12 cellular contexts compared by ENCODE assay signal in the genomic region with DNA sequence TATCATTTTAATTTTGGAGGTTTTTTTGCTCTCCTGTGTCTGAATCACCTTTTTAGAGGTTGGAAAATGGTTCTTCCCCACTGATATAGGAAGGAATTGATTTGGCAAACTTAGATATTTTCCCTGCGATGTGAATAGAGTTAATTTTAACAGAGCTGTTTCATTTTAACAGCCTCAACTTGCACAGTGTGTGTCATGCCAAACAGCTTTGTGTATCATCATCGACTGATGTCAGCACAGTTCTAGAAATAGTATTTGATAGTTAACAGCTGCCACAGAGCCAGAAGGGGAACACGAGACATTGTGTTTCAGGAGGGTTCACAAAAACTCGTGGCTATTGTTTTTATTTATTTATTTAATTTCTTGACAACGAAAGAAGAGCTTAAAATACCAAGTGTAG.
DNase-seq lines count a peak whose midpoint lies in the region; TF ChIP-seq lines count a peak whose summit lies in the region.
"Had no signal": no experiment of that assay in that cellular context is flagged by ENCODE, and none has a peak within 500 bp of the region (broad histone marks: within the 10 kb centered on the region; RNA-seq: fewer than 3 reads in every experiment).

No MANE protein-coding gene starts in this region.

- H3K27ac ChIP-seq in RWPE1: no peak overlapping the region

- POLR2A ChIA-PET in RWPE1 (lab: Yijun Ruan, JAX; ENCODE audit: low non-redundant PET): no interaction called here

- CTCF ChIA-PET in RWPE1 (lab: Yijun Ruan, JAX): no interaction called here

- no peak for TF ChIP-seq CTCF in fibroblast of villous mesenchyme (IDR thresholded peaks at IDR 0.05; ENCODE audit: insufficient read depth, low read depth, low read length)
- TF ChIP-seq CTCF in RWPE1 (conservative IDR thresholded peaks at IDR 0.05; ENCODE audit: low read depth): no peak

- H3K4me3 ChIP-seq in fibroblast of villous mesenchyme (ENCODE audit: low read depth, low read length): no peak overlapping the region

- DNase-seq in Ammon's horn (ENCODE audit: low spot score) (peak; percentile 72), SK-N-DZ (ENCODE audit: low spot score) (peak; percentile 9), fibroblast of villous mesenchyme (ENCODE audit: low read depth) (peak; percentile 49), mucosa of gallbladder (ENCODE audit: low spot score) (peak; percentile 27), NCI-H774 (lab: John Stamatoyannopoulos, UW) (no peak), RWPE1 (ENCODE audit: low spot score) (no peak)
- no peak for DNase-seq in activated CD4-positive, alpha-beta T cell treated with anti-CD3 and anti-CD28 coated beads for 48 hours
- no peak for DNase-seq in effector CD8-positive, alpha-beta T cell (lab: John Stamatoyannopoulos, UW)
- DNase-seq: activated T-cell treated with anti-CD3 and anti-CD28 coated beads, Interleukin-2, amount 50 U/mL, for 1 hour; posterior cingulate gyrus; stimulated activated CD4-positive, alpha-beta T cell treated with anti-CD3 and anti-CD28 coated beads, Interleukin-4, amount 100 ng/mL, for 1 hour; stimulated activated naive CD4-positive, alpha-beta T cell treated with Interleukin-2 at 50 U/mL for 16 hours had no signal

Comparison
In these comparisons a context has a peak if more than half of its experiments do, and no peak if none do; other contexts are left out.
1. DNase-seq: peak in Ammon's horn (single experiment), SK-N-DZ (single experiment), fibroblast of villous mesenchyme (single experiment) and mucosa of gallbladder (single experiment); none in activated CD4-positive, alpha-beta T cell treated with anti-CD3 and anti-CD28 coated beads for 48 hours (single experiment), effector CD8-positive, alpha-beta T cell (single experiment), NCI-H774 (single experiment) and RWPE1 (single experiment).